In the genomic region with DNA sequence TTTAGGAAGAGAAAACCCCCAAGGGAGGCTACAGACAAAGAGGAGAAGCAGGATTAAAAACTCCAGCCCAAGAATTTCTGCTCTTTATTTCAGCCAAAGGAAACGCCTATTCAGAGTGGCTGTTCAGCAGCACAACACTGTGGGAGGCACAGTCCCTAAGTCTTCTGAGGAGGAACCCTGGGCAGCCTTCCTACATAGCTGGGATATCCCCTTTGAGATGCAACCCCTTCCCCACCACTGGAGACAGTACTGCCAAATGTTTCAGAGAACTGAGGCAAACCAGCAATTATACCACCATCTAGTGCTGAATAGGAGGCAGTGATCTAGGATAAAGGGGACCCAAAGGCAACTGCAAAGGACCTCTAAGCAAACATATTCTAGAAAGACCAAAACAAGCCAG, we compare ENCODE assay signal across 22 cellular contexts.
"Had no signal": no experiment of that assay in that cellular context is flagged by ENCODE, and none has a peak within 500 bp of the region (broad histone marks: within the 10 kb centered on the region; RNA-seq: fewer than 3 reads in every experiment).

No MANE protein-coding gene starts in this region.

- H3K4me1 ChIP-seq: body of pancreas, foreskin keratinocyte had no signal

- ATAC-seq: activated CD4-positive, CD25-positive, alpha-beta regulatory T cell treated with anti-CD3 and anti-CD28 coated beads, Interleukin-2, amount 50 U/mL, for 24 hours; activated CD8-positive, alpha-beta memory T cell treated with anti-CD3 and anti-CD28 coated beads, Interleukin-2, amount 10 ng/mL, durations not matched to agents 7 days and 5 days; activated CD8-positive, alpha-beta T cell treated with anti-CD3 and anti-CD28 coated beads for 36 hours; activated naive CD8-positive, alpha-beta T cell treated with anti-CD3 and anti-CD28 coated beads, Interleukin-2, amount 50 U/mL, for 24 hours; body of pancreas; foreskin keratinocyte; left cardiac atrium; sciatic nerve; stimulated activated naive B cell treated with anti-CD40 and anti-IgM and Interleukin-4, amounts not matched to agents 10 μg/mL and 1 μg/mL and 100 μg/mL, for 72 hours had no signal

- H3K27me3 ChIP-seq: body of pancreas, cardiac muscle cell, foreskin keratinocyte had no signal

- H3K9me3 ChIP-seq: body of pancreas had no signal

- H3K4me2 ChIP-seq: smooth muscle cell had no signal

- DNase-seq: activated CD4-positive, alpha-beta T cell treated with anti-CD3 and anti-CD28 coated beads, Interleukin-2, amount 10 ng/mL, durations not matched to agents 7 days and 5 days; activated CD8-positive, alpha-beta memory T cell treated with anti-CD3 and anti-CD28 coated beads, Interleukin-2, amount 10 ng/mL, durations not matched to agents 7 days and 5 days; activated CD8-positive, alpha-beta T cell treated with anti-CD3 and anti-CD28 coated beads for 36 hours; activated gamma-delta T cell; activated naive CD4-positive, alpha-beta T cell treated with anti-CD3 and anti-CD28 coated beads, Interleukin-2, amount 50 U/mL, for 16 hours; activated naive CD8-positive, alpha-beta T cell treated with anti-CD3 and anti-CD28 coated beads, Interleukin-2, amount 50 U/mL, for 24 hours; activated T-cell treated with anti-CD3 and anti-CD28 coated beads for 4 hours; body of pancreas; effector CD4-positive, alpha-beta T cell; foreskin keratinocyte; islet precursor cell; left cardiac atrium; nucleus accumbens; stimulated activated CD4-positive, alpha-beta T cell treated with anti-CD3 and anti-CD28 coated beads, Interleukin-15, amount 100 ng/mL, for 24 hours; stimulated activated naive B cell treated with anti-CD40 and anti-IgM and Interleukin-4, amounts not matched to agents 10 μg/mL and 1 μg/mL and 100 μg/mL, for 72 hours had no signal

- H3K4me1 Mint-ChIP-seq: memory B cell, nephron had no signal

- H3K27ac ChIP-seq: body of pancreas, cardiac muscle cell, foreskin keratinocyte had no signal

- H3K27me3 Mint-ChIP-seq: activated CD4-positive, alpha-beta T cell treated with anti-CD3 and anti-CD28 coated beads, Interleukin-2, amount 10 ng/mL, durations not matched to agents 7 days and 5 days; activated CD8-positive, alpha-beta memory T cell treated with anti-CD3 and anti-CD28 coated beads, Interleukin-2, amount 10 ng/mL, durations not matched to agents 7 days and 5 days; activated CD8-positive, alpha-beta T cell treated with anti-CD3 and anti-CD28 coated beads for 36 hours; activated naive CD8-positive, alpha-beta T cell treated with anti-CD3 and anti-CD28 coated beads, Interleukin-2, amount 50 U/mL, for 24 hours; memory B cell; stimulated activated naive B cell treated with anti-CD40 and anti-IgM and Interleukin-4, amounts not matched to agents 10 μg/mL and 1 μg/mL and 100 μg/mL, for 72 hours; type B pancreatic cell had no signal

- H3K4me3 ChIP-seq: body of pancreas, cardiac muscle cell, smooth muscle cell had no signal

- H3K27ac Mint-ChIP-seq: activated CD4-positive, alpha-beta T cell treated with anti-CD3 and anti-CD28 coated beads, Interleukin-2, amount 10 ng/mL, durations not matched to agents 7 days and 5 days; activated CD8-positive, alpha-beta memory T cell treated with anti-CD3 and anti-CD28 coated beads, Interleukin-2, amount 10 ng/mL, durations not matched to agents 7 days and 5 days; activated CD8-positive, alpha-beta T cell treated with anti-CD3 and anti-CD28 coated beads for 36 hours; activated naive CD8-positive, alpha-beta T cell treated with anti-CD3 and anti-CD28 coated beads, Interleukin-2, amount 50 U/mL, for 24 hours; memory B cell; nephron; stimulated activated naive B cell treated with anti-CD40 and anti-IgM and Interleukin-4, amounts not matched to agents 10 μg/mL and 1 μg/mL and 100 μg/mL, for 72 hours; type B pancreatic cell had no signal

- H3K4me3 Mint-ChIP-seq: activated CD4-positive, alpha-beta T cell treated with anti-CD3 and anti-CD28 coated beads, Interleukin-2, amount 10 ng/mL, durations not matched to agents 7 days and 5 days; activated CD8-positive, alpha-beta memory T cell treated with anti-CD3 and anti-CD28 coated beads, Interleukin-2, amount 10 ng/mL, durations not matched to agents 7 days and 5 days; activated CD8-positive, alpha-beta T cell treated with anti-CD3 and anti-CD28 coated beads for 36 hours; activated naive CD8-positive, alpha-beta T cell treated with anti-CD3 and anti-CD28 coated beads, Interleukin-2, amount 50 U/mL, for 24 hours; memory B cell; nephron; stimulated activated naive B cell treated with anti-CD40 and anti-IgM and Interleukin-4, amounts not matched to agents 10 μg/mL and 1 μg/mL and 100 μg/mL, for 72 hours; type B pancreatic cell had no signal

- H3K36me3 ChIP-seq: cardiac muscle cell had no signal
